Comparison of ENCODE assay signal across 4 cellular contexts in the genomic region with DNA sequence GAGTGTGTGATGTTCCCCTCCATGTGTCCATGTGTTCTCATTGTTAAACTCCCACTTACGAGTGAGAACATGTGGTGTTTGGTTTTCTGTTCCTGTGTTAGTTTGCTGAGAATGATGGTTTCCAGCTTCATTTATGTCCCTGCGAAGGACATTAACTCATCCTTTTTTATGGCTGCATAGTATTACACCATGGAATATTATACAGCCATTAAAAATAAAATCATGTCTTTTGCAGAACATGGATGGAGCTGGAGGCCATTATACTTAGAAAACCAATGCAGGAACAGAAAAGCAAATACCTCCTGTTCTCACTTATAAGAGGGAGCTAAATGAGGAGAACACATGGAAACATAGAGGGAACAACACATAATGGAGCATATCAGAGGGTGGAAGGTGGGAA. TPM values are rescaled to one million over a fixed set of nuclear protein-coding genes. Genes with fewer than 3 reads are reported as not detected.
"Had no signal": no experiment of that assay in that cellular context is flagged by ENCODE, and none has a peak within 500 bp of the region (broad histone marks: within the 10 kb centered on the region; RNA-seq: fewer than 3 reads in every experiment).

No MANE protein-coding gene starts in this region.

RNA-seq across cellular contexts. Expression of gene AGTR2, which starts 46.5 kb away (rescaled TPM):
- total RNA-seq: LHCN-M2, M059J, MCF 10A, NCI-H460 had no signal
